Comparison of ENCODE assay signal across 20 cellular contexts in the genomic region with DNA sequence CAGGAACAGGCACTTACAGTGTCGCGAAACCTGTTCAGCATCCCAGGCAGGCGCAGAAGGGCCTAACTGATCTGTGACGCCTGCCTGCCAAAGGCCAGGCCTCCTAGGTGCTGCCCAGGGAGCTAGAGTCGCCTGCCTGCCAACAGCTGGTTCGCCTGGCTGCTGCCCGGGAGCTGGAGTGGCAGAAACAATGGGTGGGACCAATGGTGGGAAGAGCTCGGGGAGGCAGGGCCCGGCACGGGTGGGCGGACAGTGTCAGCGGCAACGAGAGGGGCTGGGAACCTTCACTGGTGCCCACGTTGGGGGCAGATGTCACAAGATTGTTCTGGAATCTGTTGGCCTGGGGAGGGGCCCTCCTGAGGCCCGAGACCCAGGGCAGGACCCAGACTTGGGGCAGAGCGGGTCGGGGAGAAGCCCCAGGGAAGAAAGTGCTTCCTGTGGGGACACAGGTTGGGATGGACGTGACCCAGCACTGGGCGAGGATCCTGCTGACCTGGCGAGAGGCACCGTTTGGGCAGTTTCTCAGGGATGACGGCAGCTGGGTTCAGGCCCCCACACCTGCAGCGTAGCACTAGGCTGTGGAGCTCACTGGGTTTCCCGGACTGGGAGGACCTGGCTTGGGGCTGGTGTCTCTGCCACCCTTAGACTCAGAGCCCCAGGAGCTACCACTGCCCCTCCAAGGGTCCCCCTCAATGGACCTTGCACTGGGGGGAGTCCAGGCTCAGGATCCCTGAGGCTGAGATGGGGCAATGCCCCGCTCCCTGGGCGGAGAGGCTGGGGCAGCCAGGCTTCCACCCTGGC.
DNase-seq lines count a peak whose midpoint lies in the region; ATAC-seq and TF ChIP-seq lines count a peak whose summit lies in the region.
"Had no signal": no experiment of that assay in that cellular context is flagged by ENCODE, and none has a peak within 500 bp of the region (broad histone marks: within the 10 kb centered on the region; RNA-seq: fewer than 3 reads in every experiment).

No MANE protein-coding gene starts in this region.

- no peaks in the 10 kb centered on the region for H3K36me3 ChIP-seq in HUES6 (ENCODE audit: control insufficient read depth, insufficient read depth, low read length)
- no peaks in the 10 kb centered on the region for H3K36me3 ChIP-seq in osteoblast (ENCODE audit: insufficient read depth, low read length)
- H3K36me3 ChIP-seq: pancreas had no signal

- no peak for TF ChIP-seq CTCF in osteoblast (IDR thresholded peaks at IDR 0.05; ENCODE audit: extremely low read depth, low read depth, low read length)

- CTCF ChIA-PET in HEK293T (lab: Yijun Ruan, JAX), result no interaction called here

- no peak overlapping the region for H2AFZ ChIP-seq in osteoblast (ENCODE audit: low read length)

- H3K27me3 ChIP-seq in HUES6 (ENCODE audit: control insufficient read depth, insufficient read depth, low read length), result no peaks in the 10 kb centered on the region
- no peaks in the 10 kb centered on the region for H3K27me3 ChIP-seq in osteoblast (ENCODE audit: insufficient read depth, low read length)
- H3K27me3 ChIP-seq: pancreas had no signal

- H3K27ac ChIP-seq in HUES6 (ENCODE audit: low read depth, low read length) (no peak overlapping the region), osteoblast (ENCODE audit: low read depth, low read length) (no peak overlapping the region)
- H3K27ac ChIP-seq: 22Rv1, BLaER1, HL-60, pancreas had no signal

- H3K79me2 ChIP-seq in osteoblast (ENCODE audit: insufficient read depth, low read length), result no peaks in the 10 kb centered on the region

- intact Hi-C loops in left cardiac atrium (cut with DNase I), result no loop called here

- H3K9ac ChIP-seq in HUES6 (ENCODE audit: low read length), result peak overlapping the region; percentile 26
- H3K9ac ChIP-seq: BLaER1 had no signal

- H3K4me3 ChIP-seq in HUES6 (ENCODE audit: low read depth, low read length) (no peak overlapping the region), osteoblast (ENCODE audit: insufficient read depth, low read length) (no peak overlapping the region)
- H3K4me3 ChIP-seq: BLaER1, pancreas had no signal

- H3K4me1 ChIP-seq in HUES6 (ENCODE audit: control insufficient read depth, insufficient read depth, low read length) (peaks cover 8% of the 10 kb centered on the region; the same call in 1 of the 2 replicates), osteoblast (ENCODE audit: insufficient read depth, low read length) (no peaks in the 10 kb centered on the region)
- H3K4me1 ChIP-seq: pancreas had no signal

- DNase-seq in NCI-H1092 treated with DMSO at 0.1 percent for 48 hours (lab: John Stamatoyannopoulos, UW) (peak; percentile 9), NCI-H1092 (lab: John Stamatoyannopoulos, UW) (no peak), left cardiac atrium (peak; percentile 25), osteoblast (ENCODE audit: insufficient read length, low spot score, missing footprints) (peak; percentile 14), HEK293T (ENCODE audit: extremely low spot score) (no peak)
- DNase-seq: activated CD8-positive, alpha-beta T cell treated with anti-CD3 and anti-CD28 coated beads for 36 hours; anterior cingulate cortex; DMS 273 treated with DMSO at 0.1 percent for 48 hours; kidney glomerular epithelial cell; NCI-H1048; NCI-H2107; trophoblast cell had no signal

- H4K20me1 ChIP-seq in osteoblast (ENCODE audit: insufficient read depth, low read length), result no peaks in the 10 kb centered on the region

- POLR2A ChIA-PET in HEK293T (lab: Yijun Ruan, JAX), result no interaction called here

- ATAC-seq in left cardiac atrium, result no peak
- no peak for ATAC-seq in GM21528 (IDR thresholded peaks at IDR 0.05; ENCODE audit: low FRiP score, unreplicated experiment)
- ATAC-seq in HG02642 (IDR thresholded peaks at IDR 0.05; ENCODE audit: poor library complexity, unreplicated experiment), result no peak
- ATAC-seq: activated CD8-positive, alpha-beta T cell treated with anti-CD3 and anti-CD28 coated beads for 36 hours; stimulated activated effector memory CD8-positive, alpha-beta T cell treated with anti-CD3 and anti-CD28 coated beads, Interleukin-12 subunit alpha, Interleukin-12 subunit beta, amount 100 ng/mL, for 72 hours had no signal

- H3K9me3 ChIP-seq in HUES6 (ENCODE audit: control insufficient read depth, insufficient read depth, low read depth, low read length) (0 out of 2 replicates have a peak, but pooled peaks cover 5% of the 10 kb centered on the region), osteoblast (ENCODE audit: low read depth, low read length) (no peaks in the 10 kb centered on the region)
- H3K9me3 ChIP-seq: BLaER1, pancreas had no signal

- no peak overlapping the region for H3K4me2 ChIP-seq in osteoblast (ENCODE audit: insufficient read depth, low read length)

TF ChIP-seq in HEK293T, 16 proteins besides CTCF, POLR2A, EP300 and RAD21:
- TF ChIP-seq, protein P1, sequence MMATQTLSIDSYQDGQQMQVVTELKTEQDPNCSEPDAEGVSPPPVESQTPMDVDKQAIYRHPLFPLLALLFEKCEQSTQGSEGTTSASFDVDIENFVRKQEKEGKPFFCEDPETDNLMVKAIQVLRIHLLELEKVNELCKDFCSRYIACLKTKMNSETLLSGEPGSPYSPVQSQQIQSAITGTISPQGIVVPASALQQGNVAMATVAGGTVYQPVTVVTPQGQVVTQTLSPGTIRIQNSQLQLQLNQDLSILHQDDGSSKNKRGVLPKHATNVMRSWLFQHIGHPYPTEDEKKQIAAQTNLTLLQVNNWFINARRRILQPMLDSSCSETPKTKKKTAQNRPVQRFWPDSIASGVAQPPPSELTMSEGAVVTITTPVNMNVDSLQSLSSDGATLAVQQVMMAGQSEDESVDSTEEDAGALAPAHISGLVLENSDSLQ (IDR thresholded peaks at IDR 0.05), result no peak
- TF ChIP-seq LEF1 (IDR thresholded peaks at IDR 0.05; ENCODE audit: borderline replicate concordance) (no peak), TARDBP (IDR thresholded peaks at IDR 0.05) (no peak), SUZ12 (IDR thresholded peaks at IDR 0.05) (no peak), ARNT (IDR thresholded peaks at IDR 0.05) (no peak), FOXA1 (IDR thresholded peaks at IDR 0.05) (no peak), L3MBTL2 (conservative IDR thresholded peaks at IDR 0.05) (no peak), HDGF (IDR thresholded peaks at IDR 0.05; ENCODE audit: borderline replicate concordance) (no peak), NFRKB (IDR thresholded peaks at IDR 0.05) (no peak), FOXM1 (IDR thresholded peaks at IDR 0.05; ENCODE audit: borderline replicate concordance) (no peak), ZNF384 (IDR thresholded peaks at IDR 0.05) (no peak), ELF4 (IDR thresholded peaks at IDR 0.05) (no peak), SP1 (IDR thresholded peaks at IDR 0.05) (no peak), CTBP1 (IDR thresholded peaks at IDR 0.05; ENCODE audit: borderline replicate concordance) (no peak), BHLHE40 (IDR thresholded peaks at IDR 0.05; ENCODE audit: borderline replicate concordance) (no peak), FOXK2 (IDR thresholded peaks at IDR 0.05) (no peak)

Comparison
In these comparisons a context has a peak if more than half of its experiments do, and no peak if none do; other contexts are left out.
1. DNase-seq: peak in NCI-H1092 treated with DMSO at 0.1 percent for 48 hours (single experiment), left cardiac atrium (single experiment) and osteoblast (single experiment); none in NCI-H1092 (single experiment) and HEK293T (single experiment).